8 cellular contexts compared by ENCODE assay signal in genomic region chr17:82536220-82537201, GRCh38. TPM values are rescaled to one million over a fixed set of nuclear protein-coding genes. Genes with fewer than 3 reads are reported as not detected.
A peak's percentile ranks its signal among the peaks of the same experiment; 100 is the strongest.
DNase-seq lines count a peak whose midpoint lies in the region; ATAC-seq, FAIRE-seq and TF ChIP-seq lines count a peak whose summit lies in the region.

No MANE protein-coding gene starts in this region.

- 0 out of 2 replicates have a peak overlapping the region, but pooled peaks have one; percentile 6 for H2AK5ac ChIP-seq in H1 (ENCODE audit: low read depth, low read length)

- no peaks in the 10 kb centered on the region for H3K9me3 Mint-ChIP-seq in naive thymus-derived CD4-positive, alpha-beta T cell

- FAIRE-seq in H1 (lab: Jason Lieb, UNC), result no peak

- no peak overlapping the region for H2BK120ac ChIP-seq in H1 (replicated peaks; ENCODE audit: low read depth, low read length)

- H3K4ac ChIP-seq in H1 (replicated peaks; ENCODE audit: insufficient read length, low read depth, low read length), result no peak overlapping the region

- whole genome bisulfite sequencing in H1 (ENCODE audit: extremely low coverage in 1 of 2, insufficient coverage in 1 of 2, insufficient read length in 1 of 2, insufficient replicate concordance in 2 of 2, low coverage in 1 of 2, low lambda C conversion rate in 2 of 2, missing lambda C conversion rate in 1 of 2), 2 experiments, result 77% methylated on average over 9 of the region's 9 CpGs; no CpG with 5 or more reads in 1 of the 2 experiments

- H3K56ac ChIP-seq in H1 (replicated peaks; ENCODE audit: insufficient read length, low read depth, low read length), result no peak overlapping the region

- H2AFZ ChIP-seq in H1 (ENCODE audit: low read length), result no peak overlapping the region

- TF ChIP-seq POLR2A in H1 (IDR thresholded peaks at IDR 0.05; ENCODE audit: control extremely low read depth in 1 of 2, low read depth in 2 of 2, low read length in 2 of 2), result no peak

- no peak for ATAC-seq in naive thymus-derived CD4-positive, alpha-beta T cell

- TF ChIP-seq CTCF in BJ (IDR thresholded peaks at IDR 0.05; ENCODE audit: insufficient read depth, low read depth, low read length) (no peak), H1 (IDR thresholded peaks at IDR 0.05; ENCODE audit: control extremely low read depth in 1 of 3, insufficient read depth in 1 of 3, low read depth in 1 of 3, low read length in 3 of 3) (no peak)

- no peak for TF ChIP-seq EP300 in H1 (IDR thresholded peaks at IDR 0.05; ENCODE audit: borderline replicate concordance in 1 of 2, low read depth in 2 of 2, low read length in 2 of 2)

- POLR2A ChIA-PET in BJ (lab: Charles Lee), result interaction anchor here (0.6 to 1.0 kb wide), 2 partner anchors 9 to 162 kb away, joined by 7 to 9 read pairs; partner anchors contain the start of gene RAB40B
- POLR2A ChIA-PET in H1 (lab: Charles Lee; ENCODE audit: partially characterized antibody), result interaction anchor here (0.9 to 1.1 kb wide), 2 partner anchors 14 to 39 kb away, joined by 3 to 5 read pairs; no protein-coding TSS in a partner anchor
- POLR2A ChIA-PET in naive thymus-derived CD4-positive, alpha-beta T cell (lab: Charles Lee), result interaction anchor here (0.8 to 1.3 kb wide), 5 partner anchors 8 to 41 kb away, joined by 3 to 4 read pairs (median 3); no protein-coding TSS in a partner anchor

- H2BK15ac ChIP-seq in H1 (ENCODE audit: low read length), result no peak overlapping the region

- peak overlapping the region in 4 of 10 donors; percentile 28 to 55 (median 47) for H3K4me3 Mint-ChIP-seq in naive thymus-derived CD4-positive, alpha-beta T cell

- peak overlapping the region; percentile 38; the same call in 1 of the 2 replicates for H3K27ac ChIP-seq in H1 (ENCODE audit: low read depth, low read length)
- no peak overlapping the region for H3K27ac ChIP-seq in naive thymus-derived CD4-positive, alpha-beta T cell (ENCODE audit: low read depth, low read length)

- no peak overlapping the region for H4K91ac ChIP-seq in H1 (replicated peaks; ENCODE audit: insufficient read length, low read length)

- H3K18ac ChIP-seq in H1 (ENCODE audit: extremely low read depth, low read length), result 0 out of 2 replicates have a peak overlapping the region, but pooled peaks have one; percentile 19

- H3K4me3 ChIP-seq in BJ (ENCODE audit: low read depth, low read length) (peak overlapping the region; percentile 2; the same call in 1 of the 2 replicates), NT2/D1 (ENCODE audit: insufficient read length, low read depth) (no peak overlapping the region), H1 (ENCODE audit: extremely low read depth in 1 of 4, insufficient read depth in 2 of 4, low read depth in 3 of 4, low read length in 4 of 4) (no peak overlapping the region)
- no peak overlapping the region for H3K4me3 ChIP-seq in naive thymus-derived CD4-positive, alpha-beta T cell (ENCODE audit: low read length)

- H3K4me2 ChIP-seq in H1 (ENCODE audit: insufficient read depth in 1 of 2, low read depth in 2 of 2, low read length in 2 of 2), result peak overlapping the region; percentile 22 to 25; a peak in 2 of 4 replicates

- H3K23ac ChIP-seq in H1 (ENCODE audit: insufficient read length), result no peak overlapping the region

- H4K5ac ChIP-seq in H1 (ENCODE audit: insufficient read length, low read depth, low read length), result no peak overlapping the region

- no peaks in the 10 kb centered on the region for H3K9me3 ChIP-seq in NT2/D1 (ENCODE audit: insufficient read depth, low read length)
- H3K9me3 ChIP-seq in H1 (ENCODE audit: insufficient read depth in 2 of 2, low read depth in 1 of 2, low read length in 1 of 2), result no peaks in the 10 kb centered on the region
- H3K9me3 ChIP-seq in naive thymus-derived CD4-positive, alpha-beta T cell (ENCODE audit: control insufficient read depth in 2 of 3, low read length in 3 of 3), result no peaks in the 10 kb centered on the region

- H4K20me1 ChIP-seq in H1 (replicated peaks in 1 of 2; ENCODE audit: control insufficient read depth in 1 of 2, insufficient read depth in 2 of 2, low read length in 2 of 2), result peaks cover 22 to 34% of the 10 kb centered on the region in 2 experiments

- no peaks in the 10 kb centered on the region; the same call in 1 of the 2 replicates for H3K23me2 ChIP-seq in H1 (ENCODE audit: low read depth, low read length)

- CTCF ChIA-PET in BJ (lab: Yijun Ruan, JAX) (interaction anchor here (1.1 to 3.0 kb wide), 4 partner anchors 9 to 42 kb away, joined by 4 to 15 read pairs (median 6); no protein-coding TSS in a partner anchor), H1 (lab: Charles Lee; ENCODE audit: partially characterized antibody) (interaction anchor here (0.6 to 4.8 kb wide), 9 partner anchors 9 to 56 kb away, joined by 4 to 40 read pairs (median 5); no protein-coding TSS in a partner anchor)
- CTCF ChIA-PET in naive thymus-derived CD4-positive, alpha-beta T cell (lab: Charles Lee), result interaction anchor here (0.6 to 1.1 kb wide), 3 partner anchors 10 to 213 kb away, joined by 3 read pairs; no protein-coding TSS in a partner anchor

- H3K79me1 ChIP-seq in H1 (ENCODE audit: low read depth, low read length), result peaks cover 17% of the 10 kb centered on the region

- no peak overlapping the region for H3K14ac ChIP-seq in H1 (ENCODE audit: insufficient read length)

- peaks cover 40 to 99% of the 10 kb centered on the region in 2 experiments for H3K79me2 ChIP-seq in H1 (ENCODE audit: control insufficient read depth in 1 of 2, insufficient read depth in 2 of 2, low read length in 2 of 2)

- H3K9ac ChIP-seq in NT2/D1 (ENCODE audit: insufficient read length, low read depth) (peak overlapping the region; percentile 12), H1 (replicated peaks in 1 of 4; ENCODE audit: extremely low read depth in 1 of 4, low read depth in 3 of 4, low read length in 3 of 4) (peak overlapping the region in 1 of 4 experiments; percentile 50; a peak in 2 of 7 replicates)

- H2BK5ac ChIP-seq in H1 (ENCODE audit: low read depth, low read length), result no peak overlapping the region

- peak overlapping the region in 7 of 9 donors; percentile 65 to 80 (median 73) for H3K27ac Mint-ChIP-seq in naive thymus-derived CD4-positive, alpha-beta T cell

- H2BK20ac ChIP-seq in H1 (ENCODE audit: low read length), result no peak overlapping the region

- DNase-seq in BJ (ENCODE audit: low read depth) (peak; percentile 66), NT2/D1 (ENCODE audit: low read depth, low spot score) (no peak), H1 (ENCODE audit: low read depth in 1 of 2, low spot score in 2 of 2) (no peak), Kasumi-1 (lab: John Stamatoyannopoulos, UW) (no peak), HuH-7.5 (ENCODE audit: low spot score) (no peak), NCI-H1417 treated with DMSO at 0.1 percent for 48 hours (lab: John Stamatoyannopoulos, UW) (no peak)
- no peak for DNase-seq in naive thymus-derived CD4-positive, alpha-beta T cell
- no peak for DNase-seq in stimulated activated naive CD4-positive, alpha-beta T cell treated with Interleukin-2 at 50 U/mL for 16 hours (lab: John Stamatoyannopoulos, UW)

- no peaks in the 10 kb centered on the region for H3K27me3 Mint-ChIP-seq in naive thymus-derived CD4-positive, alpha-beta T cell

- H3K4me1 ChIP-seq in NT2/D1 (ENCODE audit: insufficient read depth, insufficient read length), result peaks cover 11% of the 10 kb centered on the region
- peaks cover 3 to 13% (median 7%) of the 10 kb centered on the region in 4 experiments; a peak in 6 of 7 replicates for H3K4me1 ChIP-seq in H1 (replicated peaks in 1 of 4; ENCODE audit: control insufficient read depth in 3 of 4, insufficient read depth in 4 of 4, low read length in 3 of 4)
- H3K4me1 ChIP-seq in naive thymus-derived CD4-positive, alpha-beta T cell (ENCODE audit: control insufficient read depth in 2 of 2, insufficient read depth in 2 of 2, low read length in 2 of 2), result peaks cover 6 to 8% of the 10 kb centered on the region in 2 donors

- H3K36me3 Mint-ChIP-seq in naive thymus-derived CD4-positive, alpha-beta T cell, result peaks cover 0 to 12% (median under 1%) of the 10 kb centered on the region in 5 donors

- TF ChIP-seq RAD21 in H1 (IDR thresholded peaks at IDR 0.05 in 1 of 2, conservative IDR thresholded peaks at IDR 0.05 in 1 of 2; ENCODE audit: low read depth in 2 of 2, low read length in 2 of 2), result no peak

- no peak overlapping the region for H4K8ac ChIP-seq in H1 (ENCODE audit: extremely low read depth, insufficient read depth, low read length)

- H2BK12ac ChIP-seq in H1 (ENCODE audit: low read depth, low read length), result no peak overlapping the region; the same call in 1 of the 2 replicates

- intact Hi-C loops in naive thymus-derived CD4-positive, alpha-beta T cell (cut with micrococcal nuclease), result no loop called here

- H3K36me3 ChIP-seq in BJ (ENCODE audit: control insufficient read depth, insufficient read depth, low read length), result no peaks in the 10 kb centered on the region
- peaks cover 13% of the 10 kb centered on the region for H3K36me3 ChIP-seq in NT2/D1 (ENCODE audit: insufficient read depth, insufficient read length, low read length)
- peaks cover 0 to 2% (median 0%) of the 10 kb centered on the region in 4 experiments; a peak in 1 of 8 replicates for H3K36me3 ChIP-seq in H1 (ENCODE audit: control insufficient read depth in 2 of 4, insufficient read depth in 4 of 4, low read length in 3 of 4)
- no peaks in the 10 kb centered on the region for H3K36me3 ChIP-seq in naive thymus-derived CD4-positive, alpha-beta T cell (ENCODE audit: control insufficient read depth in 2 of 3, insufficient read depth in 3 of 3, low read length in 3 of 3)

- H3K27me3 ChIP-seq in BJ (ENCODE audit: control insufficient read depth, insufficient read depth, low read length) (no peaks in the 10 kb centered on the region), NT2/D1 (ENCODE audit: insufficient read depth, insufficient read length) (no peaks in the 10 kb centered on the region), H1 (replicated peaks in 1 of 4; ENCODE audit: control insufficient read depth in 3 of 4, extremely low read depth in 1 of 4, insufficient read depth in 3 of 4, low read length in 3 of 4) (no peaks in the 10 kb centered on the region)
- no peaks in the 10 kb centered on the region for H3K27me3 ChIP-seq in naive thymus-derived CD4-positive, alpha-beta T cell (ENCODE audit: control insufficient read depth in 2 of 2, insufficient read depth in 2 of 2, low read length in 2 of 2)

- H3K4me1 Mint-ChIP-seq in naive thymus-derived CD4-positive, alpha-beta T cell, result peaks cover 49 to 67% (median 55%) of the 10 kb centered on the region in 7 donors

RNA-seq across cellular contexts. Expression of gene FOXK2, which starts 17.0 kb away (rescaled TPM):
- polyA plus RNA-seq in BJ (2011; rRNA removed), result 19.2 and 19.9 TPM in 2 replicates
- 33.3 and 67.6 TPM in 2 replicates for polyA minus RNA-seq in BJ (2011; rRNA and poly(A)+ RNA removed)
- total RNA-seq in H1 (2021; fragmentation: NEBNext Ultra II Directional; extraction: Animal tissue kit (Norgen Biotek cat#: 25700)), result 64.9 and 66.9 TPM in 2 replicates
- 34.7 and 42.3 TPM in 2 replicates for polyA plus RNA-seq in H1 (2011; rRNA removed)
- polyA plus RNA-seq in H1 (2011; cell fraction: cytosol; rRNA removed), result 24.9 TPM
- polyA plus RNA-seq in H1 (2011; cell fraction: nucleus; rRNA removed), result 36.3 TPM
- polyA plus RNA-seq in H1 (2012, experiment 1 of 2), result 28.7 to 37.8 TPM (median 33.9 TPM) in 4 replicates
- 25.2 TPM for polyA plus RNA-seq in H1 (2012, experiment 2 of 2)
- polyA plus RNA-seq in H1 (2013, experiment 1 of 2), result 43.7 TPM
- polyA plus RNA-seq in H1 (2013, experiment 2 of 2), result 43.0 TPM
- polyA minus RNA-seq in H1 (2011; rRNA and poly(A)+ RNA removed), result 29.1 and 37.4 TPM in 2 replicates
- polyA minus RNA-seq in H1 (2011; cell fraction: cytosol; rRNA and poly(A)+ RNA removed), result 53.7 TPM
- polyA minus RNA-seq in H1 (2011; cell fraction: nucleus; rRNA and poly(A)+ RNA removed), result 35.2 TPM
- total RNA-seq in naive thymus-derived CD4-positive, alpha-beta T cell, result 10 to 100 TPM; 36.5 to 67.1 (median 48.4) TPM
- 1 to 10 TPM; 4.2 to 4.8 TPM for polyA plus RNA-seq in naive thymus-derived CD4-positive, alpha-beta T cell
